8 cellular contexts compared by ENCODE assay signal in the genomic region with DNA sequence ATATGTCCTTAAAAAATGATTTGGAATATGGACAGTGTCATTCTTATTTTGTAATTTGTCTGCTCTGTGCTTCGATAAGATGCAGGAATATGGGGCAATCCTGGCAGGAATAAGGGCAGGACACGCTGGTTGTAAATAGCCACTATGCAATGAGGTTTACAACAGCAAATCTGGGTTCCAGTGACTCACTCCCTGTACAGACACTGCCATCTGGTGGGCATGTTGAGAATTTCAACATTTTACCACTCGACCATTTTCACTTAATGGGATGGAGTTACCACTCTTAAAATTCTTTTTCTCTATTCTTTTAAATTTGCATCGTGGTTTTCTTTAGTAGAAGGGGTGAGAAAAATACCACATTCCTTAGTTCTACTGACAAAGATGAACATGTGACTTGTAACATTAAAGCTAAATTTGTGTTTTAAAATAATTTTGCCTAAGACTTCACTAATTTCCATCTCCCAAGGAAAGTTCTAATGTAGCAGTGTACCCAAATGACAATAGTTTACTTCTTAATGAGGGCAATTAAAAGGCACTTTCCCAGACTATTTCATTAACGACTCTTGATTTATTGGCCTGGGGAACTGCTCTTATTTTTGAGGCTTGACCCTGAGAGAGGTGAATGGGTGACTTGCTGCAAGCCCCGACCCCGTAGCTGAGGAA.
DNase-seq lines count a peak whose midpoint lies in the region; ATAC-seq and TF ChIP-seq lines count a peak whose summit lies in the region.

No MANE protein-coding gene starts in this region.

- peaks cover 21% of the 10 kb centered on the region for H3K4me1 Mint-ChIP-seq in brain

- peak; percentile 90 to 93 for TF ChIP-seq CTCF in brain (conservative IDR thresholded peaks at IDR 0.05)

- H3K9me3 Mint-ChIP-seq in brain, result no peaks in the 10 kb centered on the region

- peak overlapping the region in 3 of 5 experiments; percentile 6 to 18 (median 13) for H3K27ac Mint-ChIP-seq in brain

- peaks cover under 1% of the 10 kb centered on the region for H3K27me3 Mint-ChIP-seq in brain

- peaks cover 8% of the 10 kb centered on the region for H3K36me3 Mint-ChIP-seq in brain

- peak; percentile 65 for DNase-seq in activated effector memory CD4-positive, alpha-beta T cell treated with anti-CD3 and anti-CD28 coated beads, Interleukin-2, amount 50 U/mL, for 16 hours
- DNase-seq in activated effector memory CD4-positive, alpha-beta T cell treated with Interleukin-2 at 50 U/mL for 16 hours, result no peak
- DNase-seq in NCI-H128 (lab: John Stamatoyannopoulos, UW; ENCODE audit: unreplicated experiment), result peak; percentile 43
- peak; percentile 25 for DNase-seq in T follicular helper cell (ENCODE audit: low read depth)
- DNase-seq in inferior parietal cortex (ENCODE audit: extremely low spot score), result peak; percentile 95
- peak; percentile 44 for DNase-seq in stimulated activated CD4-positive, alpha-beta T cell treated with anti-CD3 and anti-CD28 coated beads, Interleukin-2, amount 100 ng/mL, for 4 hours (ENCODE audit: low read depth)

- peak overlapping the region in 1 of 5 experiments; percentile 24 for H3K4me3 Mint-ChIP-seq in brain

- ATAC-seq in HG02588 (IDR thresholded peaks at IDR 0.05; ENCODE audit: unreplicated experiment), result peak; percentile 71
